In the genomic region with DNA sequence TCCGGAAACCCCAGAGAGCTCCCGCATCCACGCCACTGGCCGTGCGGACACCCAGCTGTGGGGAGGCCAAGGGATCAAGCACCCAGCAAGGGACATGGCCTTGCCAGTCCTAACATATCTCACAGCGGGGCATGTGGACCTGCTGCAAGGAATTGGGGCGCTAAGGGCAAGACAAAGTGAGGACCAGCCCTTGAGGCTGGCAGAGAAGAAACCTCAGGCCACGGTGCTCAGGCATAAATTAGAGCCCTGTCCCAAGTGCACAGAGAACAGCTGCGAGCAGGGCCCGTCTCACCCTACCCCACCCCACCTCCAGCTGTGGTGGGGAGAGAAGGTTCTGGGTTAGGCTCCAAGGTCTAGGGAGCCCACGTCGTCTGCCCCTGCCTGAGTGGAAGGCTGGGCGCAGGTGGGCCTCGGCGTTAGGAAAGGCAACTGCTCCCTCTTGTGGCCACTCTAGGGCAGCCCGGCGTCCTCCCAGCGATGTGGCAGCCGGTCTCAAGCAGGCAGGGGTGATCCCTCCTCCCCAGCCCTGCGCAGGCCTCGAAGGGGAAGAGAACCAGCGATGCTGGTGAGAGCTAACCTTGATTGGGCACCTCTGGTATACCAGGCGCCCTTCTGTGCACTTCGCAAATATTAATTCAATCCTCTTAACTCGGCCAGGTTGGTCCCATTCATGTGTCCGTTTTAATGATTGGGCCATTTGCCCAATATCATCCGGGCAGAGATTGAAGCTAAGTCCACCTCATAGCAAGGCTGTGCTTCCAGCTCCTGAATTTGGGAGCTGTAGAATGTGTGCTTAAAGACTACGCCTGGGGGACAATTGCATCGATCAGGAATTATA, we compare ENCODE assay signal across 8 cellular contexts.
A peak's percentile ranks its signal among the peaks of the same experiment; 100 is the strongest.
DNase-seq lines count a peak whose midpoint lies in the region; ATAC-seq and TF ChIP-seq lines count a peak whose summit lies in the region.

No MANE protein-coding gene starts in this region.

- H3K4me1 ChIP-seq in Loucy (ENCODE audit: insufficient read depth, low read length, poor library complexity, severe bottlenecking) (no peaks in the 10 kb centered on the region), cardiac muscle cell (ENCODE audit: low read depth) (peaks cover 21% of the 10 kb centered on the region), psoas muscle (no peaks in the 10 kb centered on the region)

- no peaks in the 10 kb centered on the region for H3K4me1 Mint-ChIP-seq in activated naive CD4-positive, alpha-beta T cell treated with anti-CD3 and anti-CD28 coated beads, Interleukin-2, amount 10 ng/mL, durations not matched to agents 7 days and 5 days

- no peak overlapping the region for H2AFZ ChIP-seq in Loucy (ENCODE audit: low read length)

- H3K36me3 ChIP-seq in Loucy (ENCODE audit: insufficient read depth, low read length) (no peaks in the 10 kb centered on the region), cardiac muscle cell (no peaks in the 10 kb centered on the region), psoas muscle (ENCODE audit: insufficient read depth in 1 of 2, low read depth in 1 of 2) (no peaks in the 10 kb centered on the region)

- H3K9me3 ChIP-seq in AG04450 (ENCODE audit: control insufficient read depth, insufficient read depth, low read length) (peaks cover 9% of the 10 kb centered on the region), Loucy (ENCODE audit: insufficient read depth, low read depth, low read length) (peaks cover 7% of the 10 kb centered on the region; the same call in 1 of the 2 replicates), cardiac muscle cell (ENCODE audit: low read depth) (no peaks in the 10 kb centered on the region), psoas muscle (no peaks in the 10 kb centered on the region)

- H3K36me3 Mint-ChIP-seq in activated naive CD4-positive, alpha-beta T cell treated with anti-CD3 and anti-CD28 coated beads, Interleukin-2, amount 10 ng/mL, durations not matched to agents 7 days and 5 days, result no peaks in the 10 kb centered on the region

- H3K4me2 ChIP-seq in Loucy (ENCODE audit: low read depth, low read length, poor library complexity, severe bottlenecking), result no peak overlapping the region

- H3K9me2 ChIP-seq in Loucy (replicated peaks; ENCODE audit: low read depth, low read length), result no peaks in the 10 kb centered on the region

- H3F3A ChIP-seq in Loucy (ENCODE audit: low read depth), result no peaks in the 10 kb centered on the region

- H3K27ac Mint-ChIP-seq in activated naive CD4-positive, alpha-beta T cell treated with anti-CD3 and anti-CD28 coated beads, Interleukin-2, amount 10 ng/mL, durations not matched to agents 7 days and 5 days, result no peak overlapping the region

- ATAC-seq in psoas muscle, result peak; percentile 85 to 96 (median 92)
- no peak for ATAC-seq in HG03159 (IDR thresholded peaks at IDR 0.05; ENCODE audit: unreplicated experiment)

- DNase-seq in AG04450 (ENCODE audit: low read depth, low spot score) (peak; percentile 34), GM19238 (ENCODE audit: insufficient read length, low spot score) (peak; percentile 77), SKM-1 treated with dmso at 0.1 percent for 144 hours (lab: John Stamatoyannopoulos, UW; ENCODE audit: unreplicated experiment) (peak; percentile 58), cardiac muscle cell (ENCODE audit: low read depth in 1 of 2, low spot score in 1 of 2) (peak; percentile 79 to 87), psoas muscle (peak; percentile 66 to 83)
- peak; percentile 80 for DNase-seq in activated naive CD4-positive, alpha-beta T cell treated with anti-CD3 and anti-CD28 coated beads, Interleukin-2, amount 10 ng/mL, durations not matched to agents 7 days and 5 days

- H3K27me3 Mint-ChIP-seq in activated naive CD4-positive, alpha-beta T cell treated with anti-CD3 and anti-CD28 coated beads, Interleukin-2, amount 10 ng/mL, durations not matched to agents 7 days and 5 days, result peaks cover 30% of the 10 kb centered on the region

- POLR2A ChIA-PET in AG04450 (lab: Yijun Ruan, JAX), result interaction anchor here (1.0 kb wide), 1 partner anchor 319 kb away, joined by 3 read pairs; no protein-coding TSS in a partner anchor

- H3K4me3 Mint-ChIP-seq in activated naive CD4-positive, alpha-beta T cell treated with anti-CD3 and anti-CD28 coated beads, Interleukin-2, amount 10 ng/mL, durations not matched to agents 7 days and 5 days, result no peak overlapping the region

- CTCF ChIA-PET in AG04450 (lab: Charles Lee), result interaction anchor here (0.6 to 6.5 kb wide), 44 partner anchors 8 to 514 kb away, joined by 3 to 295 read pairs (median 4); no protein-coding TSS in a partner anchor
- CTCF ChIA-PET in activated naive CD4-positive, alpha-beta T cell treated with anti-CD3 and anti-CD28 coated beads, Interleukin-2, amount 10 ng/mL, durations not matched to agents 7 days and 5 days (lab: Charles Lee), result interaction anchor here (0.6 to 7.8 kb wide), 15 partner anchors 17 to 518 kb away, joined by 3 to 151 read pairs (median 4); partner anchors contain the start of gene BCAS4

- no peaks in the 10 kb centered on the region for H3K79me2 ChIP-seq in Loucy (ENCODE audit: insufficient read depth, low read length)

- no peak overlapping the region for H3K27ac ChIP-seq in AG04450 (ENCODE audit: low read depth, low read length)
- H3K27ac ChIP-seq in cardiac muscle cell, result no peak overlapping the region
- H3K27ac ChIP-seq in psoas muscle, result no peak overlapping the region

- WGBS in psoas muscle, 3 donors, result 30 to 32% (median 31%) methylated on average over 27 to 29 of the region's 29 CpGs

- TF ChIP-seq CTCF in AG04450 (IDR thresholded peaks at IDR 0.05; ENCODE audit: low read depth, low read length) (peak; percentile 87), Loucy (conservative IDR thresholded peaks at IDR 0.05; ENCODE audit: low read length) (peak; percentile 88), cardiac muscle cell (IDR thresholded peaks at IDR 0.05; ENCODE audit: low read depth, low read length) (peak; percentile 89), psoas muscle (IDR thresholded peaks at IDR 0.05) (peak; percentile 90)

- H3K4me3 ChIP-seq in AG04450 (ENCODE audit: low read depth, low read length) (no peak overlapping the region), Loucy (ENCODE audit: low read length, poor library complexity, severe bottlenecking) (no peak overlapping the region), cardiac muscle cell (no peak overlapping the region), psoas muscle (no peak overlapping the region)

- no peaks in the 10 kb centered on the region for H4K20me1 ChIP-seq in Loucy (ENCODE audit: insufficient read depth, low read length, poor library complexity, severe bottlenecking)

- H3K9ac ChIP-seq in Loucy (ENCODE audit: low read depth, low read length, poor library complexity, severe bottlenecking), result no peak overlapping the region

- H3K9me3 Mint-ChIP-seq in activated naive CD4-positive, alpha-beta T cell treated with anti-CD3 and anti-CD28 coated beads, Interleukin-2, amount 10 ng/mL, durations not matched to agents 7 days and 5 days, result peaks cover 3% of the 10 kb centered on the region

- intact Hi-C loops in psoas muscle (cut with DNase I), result loop anchor here (1.0 to 5.0 kb wide), 5 partner anchors 84 to 512 kb away; partner anchors contain the start of gene BCAS4 (in 2 of the 2)

- H3K27me3 ChIP-seq in AG04450 (ENCODE audit: control insufficient read depth, insufficient read depth, low read length), result no peaks in the 10 kb centered on the region
- no peaks in the 10 kb centered on the region for H3K27me3 ChIP-seq in Loucy (ENCODE audit: insufficient read depth, low read length, poor library complexity, severe bottlenecking)
- H3K27me3 ChIP-seq in cardiac muscle cell, result no peaks in the 10 kb centered on the region
- peaks cover 0 to 1% (median 0%) of the 10 kb centered on the region in 3 donors for H3K27me3 ChIP-seq in psoas muscle (ENCODE audit: insufficient read depth in 3 of 3, low read length in 2 of 3)
